Comparison of ENCODE assay signal across 9 cellular contexts in genomic region chr2:112793449-112793978, GRCh38. TPM values are rescaled to one million over a fixed set of nuclear protein-coding genes. Genes with fewer than 3 reads are reported as not detected.
DNase-seq lines count a peak whose midpoint lies in the region; ATAC-seq and TF ChIP-seq lines count a peak whose summit lies in the region.
"Had no signal": no experiment of that assay in that cellular context is flagged by ENCODE, and none has a peak within 500 bp of the region (broad histone marks: within the 10 kb centered on the region; RNA-seq: fewer than 3 reads in every experiment).

No MANE protein-coding gene starts in this region.

- H2AFZ ChIP-seq in neural progenitor cell (replicated peaks) = no peak overlapping the region

- no peak overlapping the region for H3K9ac ChIP-seq in neural progenitor cell

- no peaks in the 10 kb centered on the region for H3K27me3 ChIP-seq in neural progenitor cell

- H4K20me1 ChIP-seq in neural progenitor cell (ENCODE audit: low read depth) = no peaks in the 10 kb centered on the region

- no peaks in the 10 kb centered on the region for H3K79me2 ChIP-seq in neural progenitor cell (ENCODE audit: low read depth)

- peaks cover 9% of the 10 kb centered on the region for H3K4me1 Mint-ChIP-seq in activated T-cell treated with anti-CD3 and anti-CD28 coated beads, Interleukin-2, amount 50 U/mL, for 4 hours (ENCODE audit: low read depth)
- H3K4me1 Mint-ChIP-seq in stimulated activated effector memory CD8-positive, alpha-beta T cell treated with anti-CD3 and anti-CD28 coated beads, Interleukin-12 subunit alpha, Interleukin-12 subunit beta, amount 100 ng/mL, for 72 hours = peaks cover 22% of the 10 kb centered on the region
- no peaks in the 10 kb centered on the region for H3K4me1 Mint-ChIP-seq in neural progenitor cell
- H3K4me1 Mint-ChIP-seq: nephron had no signal

- ATAC-seq in activated T-cell treated with anti-CD3 and anti-CD28 coated beads, Interleukin-2, amount 50 U/mL, for 4 hours = peak; percentile 34 to 58
- ATAC-seq in stimulated activated effector memory CD8-positive, alpha-beta T cell treated with anti-CD3 and anti-CD28 coated beads, Interleukin-12 subunit alpha, Interleukin-12 subunit beta, amount 100 ng/mL, for 72 hours = peak; percentile 69

- H3K4me2 ChIP-seq in neural progenitor cell = no peak overlapping the region

- H3K4me1 ChIP-seq in neural progenitor cell = no peaks in the 10 kb centered on the region

- H3K36me3 Mint-ChIP-seq in activated T-cell treated with anti-CD3 and anti-CD28 coated beads, Interleukin-2, amount 50 U/mL, for 4 hours (ENCODE audit: insufficient read depth) = no peaks in the 10 kb centered on the region
- no peaks in the 10 kb centered on the region for H3K36me3 Mint-ChIP-seq in stimulated activated effector memory CD8-positive, alpha-beta T cell treated with anti-CD3 and anti-CD28 coated beads, Interleukin-12 subunit alpha, Interleukin-12 subunit beta, amount 100 ng/mL, for 72 hours
- H3K36me3 Mint-ChIP-seq in neural progenitor cell = no peaks in the 10 kb centered on the region

- peak overlapping the region; percentile 74 for H3K27ac Mint-ChIP-seq in stimulated activated effector memory CD8-positive, alpha-beta T cell treated with anti-CD3 and anti-CD28 coated beads, Interleukin-12 subunit alpha, Interleukin-12 subunit beta, amount 100 ng/mL, for 72 hours
- no peak overlapping the region for H3K27ac Mint-ChIP-seq in neural progenitor cell
- H3K27ac Mint-ChIP-seq: nephron had no signal

- no peaks in the 10 kb centered on the region for H3K27me3 Mint-ChIP-seq in activated T-cell treated with anti-CD3 and anti-CD28 coated beads, Interleukin-2, amount 50 U/mL, for 4 hours (ENCODE audit: low read depth)
- H3K27me3 Mint-ChIP-seq in neural progenitor cell (ENCODE audit: insufficient read depth, low read depth) = peaks cover 2% of the 10 kb centered on the region

- peaks cover 4% of the 10 kb centered on the region for H3K9me3 Mint-ChIP-seq in activated T-cell treated with anti-CD3 and anti-CD28 coated beads, Interleukin-2, amount 50 U/mL, for 4 hours
- peaks cover 4% of the 10 kb centered on the region for H3K9me3 Mint-ChIP-seq in stimulated activated effector memory CD8-positive, alpha-beta T cell treated with anti-CD3 and anti-CD28 coated beads, Interleukin-12 subunit alpha, Interleukin-12 subunit beta, amount 100 ng/mL, for 72 hours
- H3K9me3 Mint-ChIP-seq in neural progenitor cell = peaks cover 2% of the 10 kb centered on the region

- H3K4me3 Mint-ChIP-seq in activated T-cell treated with anti-CD3 and anti-CD28 coated beads, Interleukin-2, amount 50 U/mL, for 4 hours = no peak overlapping the region
- H3K4me3 Mint-ChIP-seq in stimulated activated effector memory CD8-positive, alpha-beta T cell treated with anti-CD3 and anti-CD28 coated beads, Interleukin-12 subunit alpha, Interleukin-12 subunit beta, amount 100 ng/mL, for 72 hours = peak overlapping the region; percentile 3
- H3K4me3 Mint-ChIP-seq in neural progenitor cell = no peak overlapping the region
- H3K4me3 Mint-ChIP-seq: nephron had no signal

- H3K4me3 ChIP-seq in epithelial cell of esophagus (ENCODE audit: low read length) (no peak overlapping the region), neural progenitor cell (no peak overlapping the region)

- TF ChIP-seq CTCF in epithelial cell of esophagus (IDR thresholded peaks at IDR 0.05; ENCODE audit: insufficient read depth, low read depth, low read length, missing control alignments) = no peak
- TF ChIP-seq CTCF in neural progenitor cell (IDR thresholded peaks at IDR 0.05) = no peak

- H3K36me3 ChIP-seq in neural progenitor cell = no peaks in the 10 kb centered on the region

- H3K27ac ChIP-seq in neural progenitor cell = no peak overlapping the region

- no peak for DNase-seq in activated T-cell treated with anti-CD3 and anti-CD28 coated beads, Interleukin-2, amount 50 U/mL, for 4 hours
- DNase-seq in activated T-cell treated with anti-CD3 and anti-CD28 coated beads for 4 hours = no peak
- peak; percentile 94 for DNase-seq in SIG-M5 (lab: John Stamatoyannopoulos, UW)
- peak; percentile 80 for DNase-seq in epithelial cell of esophagus (ENCODE audit: low read depth)
- no peak for DNase-seq in stimulated activated effector memory CD8-positive, alpha-beta T cell treated with anti-CD3 and anti-CD28 coated beads, Interleukin-12 subunit alpha, Interleukin-12 subunit beta, amount 100 ng/mL, for 72 hours (ENCODE audit: low spot score in 2 of 2)
- DNase-seq in NCI-H1092 treated with DMSO at 0.1 percent for 48 hours (lab: John Stamatoyannopoulos, UW) = no peak
- no peak for DNase-seq in neural progenitor cell (ENCODE audit: low spot score)
- DNase-seq in activated naive CD4-positive, alpha-beta T cell treated with anti-CD3 and anti-CD28 coated beads, Interleukin-2, amount 50 U/mL, for 16 hours = no peak

- no peaks in the 10 kb centered on the region for H3F3A ChIP-seq in neural progenitor cell (ENCODE audit: low read depth)

- no peaks in the 10 kb centered on the region for H3K9me3 ChIP-seq in neural progenitor cell (ENCODE audit: low read depth)

RNA-seq across cellular contexts. Expression of gene IL1A, which starts 9.2 kb away (rescaled TPM):
- total RNA-seq in activated T-cell treated with anti-CD3 and anti-CD28 coated beads, Interleukin-2, amount 50 U/mL, for 4 hours = 1 to 10 TPM; 2.0 to 4.3 (median 3.8) TPM
- total RNA-seq in neural progenitor cell (ENCODE audit: low replicate concordance) = 1.3 and 3.2 TPM in 2 replicates

RNA-seq across cellular contexts. Expression of gene CKAP2L, which starts 29.1 kb away (rescaled TPM):
- total RNA-seq in activated T-cell treated with anti-CD3 and anti-CD28 coated beads, Interleukin-2, amount 50 U/mL, for 4 hours = 1 to 10 TPM; 2.7 to 4.1 (median 3.2) TPM
- 28.2 and 53.7 TPM in 2 replicates for total RNA-seq in neural progenitor cell (ENCODE audit: low replicate concordance)

RNA-seq across cellular contexts. Expression of gene IL1B, which starts 43.1 kb away (rescaled TPM):
- total RNA-seq in activated T-cell treated with anti-CD3 and anti-CD28 coated beads, Interleukin-2, amount 50 U/mL, for 4 hours = 1 to 10 TPM in 2 of 3 donors, under 1 TPM in 1; 0.42 to 1.6 (median 1.3) TPM
- total RNA-seq in neural progenitor cell (ENCODE audit: low replicate concordance) = not detected in 2 replicates

Comparison
In these comparisons a context has a peak if more than half of its experiments do, and no peak if none do; other contexts are left out.
1. DNase-seq: peak in SIG-M5 (single experiment) and epithelial cell of esophagus (single experiment); none in activated T-cell treated with anti-CD3 and anti-CD28 coated beads, Interleukin-2, amount 50 U/mL, for 4 hours (single experiment), activated T-cell treated with anti-CD3 and anti-CD28 coated beads for 4 hours (single experiment), stimulated activated effector memory CD8-positive, alpha-beta T cell treated with anti-CD3 and anti-CD28 coated beads, Interleukin-12 subunit alpha, Interleukin-12 subunit beta, amount 100 ng/mL, for 72 hours (0 of 2), NCI-H1092 treated with DMSO at 0.1 percent for 48 hours (single experiment), neural progenitor cell (single experiment) and activated naive CD4-positive, alpha-beta T cell treated with anti-CD3 and anti-CD28 coated beads, Interleukin-2, amount 50 U/mL, for 16 hours (single experiment).